Comparison of ENCODE assay signal across 13 cellular contexts in genomic region chr13:24625324-24625723, GRCh38. TPM values are rescaled to one million over a fixed set of nuclear protein-coding genes. Genes with fewer than 3 reads are reported as not detected.
DNase-seq lines count a peak whose midpoint lies in the region; ATAC-seq and TF ChIP-seq lines count a peak whose summit lies in the region.
"Had no signal": no experiment of that assay in that cellular context is flagged by ENCODE, and none has a peak within 500 bp of the region (broad histone marks: within the 10 kb centered on the region; RNA-seq: fewer than 3 reads in every experiment).

No MANE protein-coding gene starts in this region.

- peaks cover 14% of the 10 kb centered on the region for H3K4me1 Mint-ChIP-seq in CD14-positive monocyte

- in situ Hi-C loops in G401 (cut with HindIII; ENCODE audit: low sequenced_read_pairs) = no loop called here

- H3K9me3 Mint-ChIP-seq in CD14-positive monocyte = peaks cover 0 to 14% (median 3%) of the 10 kb centered on the region in 7 donors

- peak overlapping the region; percentile 12 to 56 for H3K4me3 Mint-ChIP-seq in CD14-positive monocyte

- DNase-seq in CD14-positive monocyte (ENCODE audit: low spot score) (no peak), MV-4-11 (lab: John Stamatoyannopoulos, UW) (peak; percentile 19), fibroblast of peridontal ligament (ENCODE audit: extremely low read depth) (peak; percentile 4), GF-D8 (lab: John Stamatoyannopoulos, UW) (no peak), RPMI8226 (no peak), G401 (ENCODE audit: low spot score) (no peak)
- DNase-seq: body of pancreas, glutamatergic neuron, NCI-H446 treated with DMSO at 0.1 percent for 48 hours, nucleus accumbens had no signal

- H3K27me3 Mint-ChIP-seq in CD14-positive monocyte (ENCODE audit: low read depth in 3 of 3) = peaks cover 0 to 3% (median under 1%) of the 10 kb centered on the region in 3 donors

- ATAC-seq in GM18511 (IDR thresholded peaks at IDR 0.05; ENCODE audit: unreplicated experiment) (peak; percentile 72), HG02759 (IDR thresholded peaks at IDR 0.05; ENCODE audit: unreplicated experiment) (no peak)
- ATAC-seq: body of pancreas had no signal

- H3K36me3 Mint-ChIP-seq in CD14-positive monocyte = no peaks in the 10 kb centered on the region

- peak overlapping the region in 2 of 7 donors; percentile 1 to 58 for H3K27ac Mint-ChIP-seq in CD14-positive monocyte

- TF ChIP-seq CTCF in CD14-positive monocyte (IDR thresholded peaks at IDR 0.05) = no peak

- intact Hi-C loops in CD14-positive monocyte (cut with micrococcal nuclease) = no loop called here

RNA-seq across cellular contexts. Expression of gene ATP12A, which starts 54.9 kb away (rescaled TPM):
- polyA plus RNA-seq in CD14-positive monocyte = not detected
- total RNA-seq in G401 (2014; rRNA removed; shearing (Covaris generic)) = not detected in 2 replicates
- total RNA-seq: HT1080 had no signal

Comparison
In these comparisons a context has a peak if more than half of its experiments do, and no peak if none do; other contexts are left out.
1. DNase-seq: peak in MV-4-11 (single experiment) and fibroblast of peridontal ligament (single experiment); none in CD14-positive monocyte (single experiment), GF-D8 (single experiment), RPMI8226 (single experiment) and G401 (single experiment).